Comparison of ENCODE assay signal across 8 cellular contexts in genomic region chr14:95265106-95266094, GRCh38. TPM values are rescaled to one million over a fixed set of nuclear protein-coding genes. Genes with fewer than 3 reads are reported as not detected.
DNase-seq lines count a peak whose midpoint lies in the region; ATAC-seq and TF ChIP-seq lines count a peak whose summit lies in the region.

No MANE protein-coding gene starts in this region.

- no peaks in the 10 kb centered on the region for H3K9me3 ChIP-seq in GM23248 (ENCODE audit: low read depth)
- no peaks in the 10 kb centered on the region for H3K9me3 ChIP-seq in thoracic aorta

- H4K20me1 ChIP-seq in GM23248 (ENCODE audit: insufficient read depth) = no peaks in the 10 kb centered on the region

- no peaks in the 10 kb centered on the region for H3K9me2 ChIP-seq in GM23248 (ENCODE audit: insufficient read depth)

- no peak overlapping the region for H3K9ac ChIP-seq in GM23248

- no peaks in the 10 kb centered on the region for H3K79me2 ChIP-seq in GM23248 (ENCODE audit: insufficient read depth)

- H3K27ac ChIP-seq in GM23248 = peak overlapping the region; percentile 43
- H3K27ac ChIP-seq in thoracic aorta = no peak overlapping the region

- DNase-seq in GM12865 (ENCODE audit: low read depth) (peak; percentile 92), GM23248 (peak; percentile 96), KBM-7 (peak; percentile 64), SK-N-DZ (ENCODE audit: low spot score) (peak; percentile 84), choroid plexus epithelial cell (ENCODE audit: low read depth) (peak; percentile 96), mesenteric fat pad (ENCODE audit: low spot score) (peak; percentile 55), thoracic aorta (ENCODE audit: low spot score) (peak; percentile 16), activated gamma-delta T cell (lab: John Stamatoyannopoulos, UW) (no peak)

- H3F3A ChIP-seq in GM23248 (ENCODE audit: insufficient read depth) = peaks cover 22% of the 10 kb centered on the region

- peak overlapping the region; percentile 28 for H3K4me2 ChIP-seq in GM23248 (ENCODE audit: unreplicated experiment)

- no peak for TF ChIP-seq CTCF in GM12865 (IDR thresholded peaks at IDR 0.05; ENCODE audit: insufficient read depth, low read depth, low read length, missing control alignments)
- no peak for TF ChIP-seq CTCF in choroid plexus epithelial cell (conservative IDR thresholded peaks at IDR 0.05; ENCODE audit: low read depth, low read length)
- no peak for TF ChIP-seq CTCF in thoracic aorta (IDR thresholded peaks at IDR 0.05)

- H3K36me3 ChIP-seq in GM23248 (ENCODE audit: low read depth) (no peaks in the 10 kb centered on the region), thoracic aorta (no peaks in the 10 kb centered on the region)

- H3K4me3 ChIP-seq in GM12865 (ENCODE audit: low read depth, low read length) (no peak overlapping the region), GM23248 (0 out of 2 replicates have a peak overlapping the region, but pooled peaks have one; percentile 8), choroid plexus epithelial cell (ENCODE audit: low read depth, low read length) (no peak overlapping the region), thoracic aorta (no peak overlapping the region)

- H3K4me1 ChIP-seq in GM23248 (ENCODE audit: insufficient read depth) (peaks cover 22% of the 10 kb centered on the region), thoracic aorta (ENCODE audit: control insufficient read depth in 1 of 2, low read depth in 2 of 2) (peaks cover 0 to 3% of the 10 kb centered on the region in 2 donors)

- 33 to 36% methylated on average over 12 of the region's 12 CpGs for WGBS in GM23248 (ENCODE audit: low coverage in 1 of 2, low lambda C conversion rate in 2 of 2, missing lambda C conversion rate in 2 of 2), 2 experiments

- 0 out of 2 replicates have a peak, but pooled peaks cover 6% of the 10 kb centered on the region for H3K27me3 ChIP-seq in GM23248 (replicated peaks; ENCODE audit: insufficient read depth)
- H3K27me3 ChIP-seq in thoracic aorta (replicated peaks; ENCODE audit: insufficient read depth) = no peaks in the 10 kb centered on the region

- in situ Hi-C loops in GM23248 (cut with MboI) = no loop called here
- in situ Hi-C loops in KBM-7 (cut with MboI; ENCODE audit: low pct_unique_long_range_greater_than_20kb, low sequenced_read_pairs) = no loop called here

- ATAC-seq in thoracic aorta (ENCODE audit: insufficient number of reproducible peaks, low FRiP score, low read depth) = peak; percentile 44

- H2AFZ ChIP-seq in GM23248 = no peak overlapping the region

RNA-seq across cellular contexts. Expression of gene CLMN, which starts 54.3 kb away (rescaled TPM):
- total RNA-seq in GM23248 (2014; rRNA removed; shearing (Covaris generic)) = 0.11 and 0.76 TPM in 2 replicates
- polyA plus RNA-seq in GM23248 (2016; fragmentation: Nextera tagmentation; extraction: Ambion mirVana) = 0.20 and 0.53 TPM in 2 replicates
- polyA plus RNA-seq in SK-N-DZ (2014; cell fraction: cytosol; rRNA removed) = 3.1 and 3.4 TPM in 2 replicates
- 5.3 and 12.1 TPM in 2 replicates for polyA plus RNA-seq in SK-N-DZ (2014; cell fraction: nucleus; rRNA removed)
- total RNA-seq in mesenteric fat pad (47.4 TPM), thoracic aorta (10 to 100 TPM in 1 of 2 donors, 1 to 10 TPM in 1; 7.3 to 10.4 TPM)
